Comparison of ENCODE assay signal across 21 cellular contexts in the genomic region with DNA sequence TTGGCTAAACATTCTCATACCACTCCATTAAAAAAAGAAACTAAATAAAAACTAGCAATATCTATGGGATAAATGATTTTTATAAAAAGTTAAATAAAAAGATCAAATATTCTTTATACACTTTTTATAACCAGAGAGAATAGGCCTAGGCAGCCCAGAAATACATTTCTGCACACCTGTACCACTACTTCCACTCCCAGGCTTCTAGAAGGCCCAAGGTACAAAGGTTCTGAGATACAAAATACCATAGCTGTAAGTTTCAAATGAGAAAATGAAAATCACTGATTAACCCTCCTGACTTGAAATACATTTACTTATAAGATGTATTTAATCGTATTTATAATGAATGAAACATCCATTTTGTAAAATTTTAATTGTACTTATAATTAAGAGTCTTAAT.
DNase-seq lines count a peak whose midpoint lies in the region; ATAC-seq, FAIRE-seq and TF ChIP-seq lines count a peak whose summit lies in the region.
"Had no signal": no experiment of that assay in that cellular context is flagged by ENCODE, and none has a peak within 500 bp of the region (broad histone marks: within the 10 kb centered on the region; RNA-seq: fewer than 3 reads in every experiment).

No MANE protein-coding gene starts in this region.

- peak overlapping the region; percentile 40 for H3K4me2 ChIP-seq in HepG2 (ENCODE audit: low read depth, low read length)
- H3K4me2 ChIP-seq: BLaER1 had no signal

- POLR2A ChIA-PET in HepG2 (lab: Yijun Ruan, JAX): no interaction called here

- no peak for TF ChIP-seq RAD21 in HepG2 (CRISPR knock-in tag; IDR thresholded peaks at IDR 0.05)

- CTCF ChIA-PET in HepG2 (lab: Yijun Ruan, JAX; ENCODE audit: low intra/inter-chr PET ratio, low total read pairs): no interaction called here

- WGBS in HepG2 (ENCODE audit: low lambda C conversion rate): 44% methylated on average over 1 of the region's 1 CpG

- H3K4me1 ChIP-seq in kidney (ENCODE audit: control insufficient read depth in 1 of 2, insufficient read depth in 1 of 2, low read depth in 1 of 2, low read length in 2 of 2): no peaks in the 10 kb centered on the region
- peaks cover 32% of the 10 kb centered on the region for H3K4me1 ChIP-seq in HepG2 (ENCODE audit: insufficient read depth, low read length)
- H3K4me1 ChIP-seq: BLaER1, HAP-1 had no signal

- no peak overlapping the region for H2AFZ ChIP-seq in HepG2 (ENCODE audit: low read length)

- H3K36me3 ChIP-seq in kidney (ENCODE audit: control insufficient read depth in 1 of 2, insufficient read depth in 2 of 2, low read length in 2 of 2): no peaks in the 10 kb centered on the region
- no peaks in the 10 kb centered on the region for H3K36me3 ChIP-seq in HepG2 (replicated peaks in 1 of 2; ENCODE audit: control insufficient read depth in 1 of 2, insufficient read depth in 2 of 2, low read length in 2 of 2)
- H3K36me3 ChIP-seq: BLaER1, HAP-1 had no signal

- DNase-seq in NCI-H69 (lab: John Stamatoyannopoulos, UW): peak; percentile 30
- DNase-seq in kidney: no peak
- DNase-seq in HepG2 (ENCODE audit: low spot score): peak; percentile 7
- DNase-seq in NCI-H2171 (lab: John Stamatoyannopoulos, UW): no peak
- no peak for DNase-seq in mucosa of gallbladder (ENCODE audit: low spot score)
- no peak for DNase-seq in chondrocyte (ENCODE audit: low spot score)
- DNase-seq: Caco-2; CD4-positive, CD25-positive, alpha-beta regulatory T cell; CD8-positive, alpha-beta T cell; DMS153; DND-41; GDM1; GOT3; HFFc6 had no signal

- H3K9ac ChIP-seq in kidney (ENCODE audit: low read length in 2 of 2) (no peak overlapping the region), HepG2 (ENCODE audit: insufficient read depth, low read depth, low read length) (no peak overlapping the region)
- H3K9ac ChIP-seq: BLaER1 had no signal

- no peak overlapping the region for H3K27ac ChIP-seq in kidney (ENCODE audit: low read depth in 2 of 2, low read length in 2 of 2)
- peak overlapping the region; percentile 65 for H3K27ac ChIP-seq in HepG2 (ENCODE audit: extremely low read length, insufficient read depth, low read length)
- H3K27ac ChIP-seq: BLaER1, C4-2B had no signal

- TF ChIP-seq POLR2A in HepG2 (IDR thresholded peaks at IDR 0.05; ENCODE audit: insufficient read depth in 1 of 2, low read depth in 2 of 2, low read length in 2 of 2): no peak

- no peaks in the 10 kb centered on the region for H3K36me3 Mint-ChIP-seq in chondrocyte (ENCODE audit: low read depth)

- H3K79me2 ChIP-seq in HepG2 (ENCODE audit: insufficient read depth, low read length): no peaks in the 10 kb centered on the region

- no peak overlapping the region for H3K4me3 Mint-ChIP-seq in chondrocyte (ENCODE audit: unreplicated experiment)
- H3K4me3 Mint-ChIP-seq: B cell; CD4-positive, CD25-positive, alpha-beta regulatory T cell; CD8-positive, alpha-beta T cell; HFFc6 had no signal

- no peaks in the 10 kb centered on the region for H3K27me3 Mint-ChIP-seq in chondrocyte (ENCODE audit: low read depth)
- H3K27me3 Mint-ChIP-seq: B cell had no signal

- FAIRE-seq in kidney (lab: Jason Lieb, UNC): peak; percentile 44
- FAIRE-seq in HepG2 (lab: Jason Lieb, UNC): no peak
- FAIRE-seq: GM12878, H54 had no signal

- H3K4me3 ChIP-seq in kidney (ENCODE audit: low read length in 2 of 2) (no peak overlapping the region), HepG2 (replicated peaks in 1 of 3; ENCODE audit: insufficient read depth in 1 of 3, low read depth in 2 of 3, low read length in 3 of 3) (peak overlapping the region in 1 of 3 experiments; percentile 6; a peak in 1 of 6 replicates)
- H3K4me3 ChIP-seq: BLaER1, GM12878, HAP-1 had no signal

- intact Hi-C loops in kidney (cut with DNase I): no loop called here
- intact Hi-C loops in HepG2 (cut with micrococcal nuclease; ENCODE audit: unreplicated experiment): no loop called here

- no peak overlapping the region for H3K27ac Mint-ChIP-seq in chondrocyte (ENCODE audit: unreplicated experiment)
- H3K27ac Mint-ChIP-seq: B cell; CD4-positive, CD25-positive, alpha-beta regulatory T cell; CD8-positive, alpha-beta T cell; HFFc6 had no signal

- no peaks in the 10 kb centered on the region for H3K9me3 ChIP-seq in kidney (ENCODE audit: control insufficient read depth in 1 of 2, low read length in 2 of 2)
- H3K9me3 ChIP-seq in HepG2 (ENCODE audit: low read length): no peaks in the 10 kb centered on the region
- H3K9me3 ChIP-seq: BLaER1, Caco-2, HAP-1 had no signal

- TF ChIP-seq EP300 in HepG2 (IDR thresholded peaks at IDR 0.05; ENCODE audit: low read depth in 2 of 2, low read length in 2 of 2): no peak
- TF ChIP-seq EP300 in HepG2 (CRISPR knock-in tag; IDR thresholded peaks at IDR 0.05; ENCODE audit: borderline replicate concordance): no peak

- no peaks in the 10 kb centered on the region for H4K20me1 ChIP-seq in HepG2 (ENCODE audit: insufficient read depth, low read length)
- H4K20me1 ChIP-seq: BLaER1 had no signal

- ATAC-seq in HepG2 (peak; percentile 76), HG03108 (IDR thresholded peaks at IDR 0.05; ENCODE audit: unreplicated experiment) (no peak)
- ATAC-seq: CD8-positive, alpha-beta T cell; GM12878 had no signal

- H3K4me1 Mint-ChIP-seq in chondrocyte (ENCODE audit: low read depth): peaks cover 3% of the 10 kb centered on the region
- H3K4me1 Mint-ChIP-seq: B cell had no signal

- in situ Hi-C loops in HepG2 (cut with HindIII; ENCODE audit: extremely low pct_ligation_motif_present, low pct_unique_long_range_greater_than_20kb): no loop called here

- TF ChIP-seq CTCF in kidney (IDR thresholded peaks at IDR 0.05; ENCODE audit: borderline replicate concordance, extremely low read depth, insufficient read depth) (no peak), HepG2 (CRISPR knock-in tag; IDR thresholded peaks at IDR 0.05) (no peak), chondrocyte (IDR thresholded peaks at IDR 0.05) (no peak)

- H3K27me3 ChIP-seq in HepG2 (ENCODE audit: control insufficient read depth in 1 of 2, insufficient read depth in 2 of 2, low read length in 2 of 2): no peaks in the 10 kb centered on the region
- H3K27me3 ChIP-seq: BLaER1 had no signal

- H3K9me3 Mint-ChIP-seq in chondrocyte (ENCODE audit: low read depth): no peaks in the 10 kb centered on the region
- H3K9me3 Mint-ChIP-seq: CD4-positive, CD25-positive, alpha-beta regulatory T cell; CD8-positive, alpha-beta T cell; HFFc6 had no signal

- BruUV-seq in HepG2 (replicated peaks; lab: Mats Ljungman, UMichigan): no TSS peak

TF ChIP-seq in HepG2, 621 proteins besides CTCF, POLR2A, EP300 and RAD21 (continues in another document):
- TF ChIP-seq STAT6 (CRISPR knock-in tag; IDR thresholded peaks at IDR 0.05; ENCODE audit: borderline replicate concordance) (0 out of 2 replicates have a peak, but pooled peaks have one; percentile 8), CREB1 (IDR thresholded peaks at IDR 0.05) (no peak), CREB1 (CRISPR knock-in tag; IDR thresholded peaks at IDR 0.05) (no peak), HNF4G (IDR thresholded peaks at IDR 0.05; ENCODE audit: borderline replicate concordance, low read depth, low read length) (0 out of 2 replicates have a peak, but pooled peaks have one; percentile 5), HNF4G (CRISPR knock-in tag; IDR thresholded peaks at IDR 0.05; ENCODE audit: borderline replicate concordance, low read depth) (no peak)

Comparison
In these comparisons a context has a peak if more than half of its experiments do, and no peak if none do; other contexts are left out.
1. DNase-seq: peak in NCI-H69 (single experiment) and HepG2 (single experiment); none in kidney (single experiment), NCI-H2171 (single experiment), mucosa of gallbladder (single experiment) and chondrocyte (single experiment).